Comparison of ENCODE assay signal across 1 cellular context in the genomic region with DNA sequence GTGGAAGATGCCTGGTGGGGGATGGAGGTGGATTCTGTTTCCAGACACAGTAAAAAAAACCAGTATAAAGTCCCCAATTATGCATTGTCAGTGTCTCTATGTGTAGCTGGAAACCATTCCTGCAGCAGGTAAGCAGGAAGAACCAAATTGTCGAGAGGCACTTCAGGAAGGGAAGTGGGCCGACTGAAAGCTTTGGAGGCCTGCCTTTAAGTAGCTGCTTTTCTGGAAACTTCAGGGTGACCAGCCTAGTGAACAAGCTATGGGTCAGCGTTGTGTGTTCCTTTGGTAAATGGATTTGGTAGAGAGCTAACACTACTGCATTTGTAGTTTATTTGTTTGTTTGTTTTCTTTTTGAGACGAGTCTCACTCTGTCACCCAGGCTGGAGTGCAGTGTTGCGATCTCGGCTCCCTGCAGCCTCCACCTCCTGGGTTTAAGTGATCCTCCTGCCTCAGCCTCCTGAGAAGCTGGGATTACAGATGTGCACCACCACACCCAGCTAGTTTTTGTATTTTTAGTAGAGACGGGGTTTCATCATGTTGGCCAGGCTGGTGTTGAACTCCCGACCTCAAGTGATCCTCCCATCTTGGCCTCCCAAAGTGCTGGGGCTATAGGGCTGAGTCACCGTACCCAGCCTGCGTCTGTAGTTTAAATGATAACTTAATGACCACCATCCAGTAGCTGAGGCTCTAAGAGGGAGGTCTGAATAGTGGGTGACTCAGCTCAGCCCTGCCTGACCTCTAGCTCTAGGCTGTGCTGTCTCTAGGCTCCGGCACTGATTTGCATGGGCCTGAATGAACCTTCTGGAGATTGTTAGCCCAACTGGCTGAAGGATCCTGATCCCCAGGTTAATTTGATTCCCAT.
TF ChIP-seq lines count a peak whose summit lies in the region.

No MANE protein-coding gene starts in this region.

TF ChIP-seq in HepG2, 621 proteins besides CTCF, POLR2A, EP300 and RAD21 (continued from another document):
- TF ChIP-seq, protein P1, sequence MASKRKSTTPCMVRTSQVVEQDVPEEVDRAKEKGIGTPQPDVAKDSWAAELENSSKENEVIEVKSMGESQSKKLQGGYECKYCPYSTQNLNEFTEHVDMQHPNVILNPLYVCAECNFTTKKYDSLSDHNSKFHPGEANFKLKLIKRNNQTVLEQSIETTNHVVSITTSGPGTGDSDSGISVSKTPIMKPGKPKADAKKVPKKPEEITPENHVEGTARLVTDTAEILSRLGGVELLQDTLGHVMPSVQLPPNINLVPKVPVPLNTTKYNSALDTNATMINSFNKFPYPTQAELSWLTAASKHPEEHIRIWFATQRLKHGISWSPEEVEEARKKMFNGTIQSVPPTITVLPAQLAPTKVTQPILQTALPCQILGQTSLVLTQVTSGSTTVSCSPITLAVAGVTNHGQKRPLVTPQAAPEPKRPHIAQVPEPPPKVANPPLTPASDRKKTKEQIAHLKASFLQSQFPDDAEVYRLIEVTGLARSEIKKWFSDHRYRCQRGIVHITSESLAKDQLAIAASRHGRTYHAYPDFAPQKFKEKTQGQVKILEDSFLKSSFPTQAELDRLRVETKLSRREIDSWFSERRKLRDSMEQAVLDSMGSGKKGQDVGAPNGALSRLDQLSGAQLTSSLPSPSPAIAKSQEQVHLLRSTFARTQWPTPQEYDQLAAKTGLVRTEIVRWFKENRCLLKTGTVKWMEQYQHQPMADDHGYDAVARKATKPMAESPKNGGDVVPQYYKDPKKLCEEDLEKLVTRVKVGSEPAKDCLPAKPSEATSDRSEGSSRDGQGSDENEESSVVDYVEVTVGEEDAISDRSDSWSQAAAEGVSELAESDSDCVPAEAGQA (IDR thresholded peaks at IDR 0.05; ENCODE audit: low read depth), result no peak
- TF ChIP-seq, protein P1 (CRISPR knock-in tag; IDR thresholded peaks at IDR 0.05; ENCODE audit: borderline replicate concordance), result no peak
- TF ChIP-seq ZSCAN30 (CRISPR knock-in tag; IDR thresholded peaks at IDR 0.05) (no peak), HOXA9 (CRISPR knock-in tag; IDR thresholded peaks at IDR 0.05; ENCODE audit: borderline replicate concordance) (no peak), FOXK2 (IDR thresholded peaks at IDR 0.05) (no peak), HOXA3 (CRISPR knock-in tag; IDR thresholded peaks at IDR 0.05) (no peak), FOXP1 (IDR thresholded peaks at IDR 0.05) (no peak), FOXP1 (CRISPR knock-in tag; IDR thresholded peaks at IDR 0.05) (no peak)
- TF ChIP-seq, protein P2, sequence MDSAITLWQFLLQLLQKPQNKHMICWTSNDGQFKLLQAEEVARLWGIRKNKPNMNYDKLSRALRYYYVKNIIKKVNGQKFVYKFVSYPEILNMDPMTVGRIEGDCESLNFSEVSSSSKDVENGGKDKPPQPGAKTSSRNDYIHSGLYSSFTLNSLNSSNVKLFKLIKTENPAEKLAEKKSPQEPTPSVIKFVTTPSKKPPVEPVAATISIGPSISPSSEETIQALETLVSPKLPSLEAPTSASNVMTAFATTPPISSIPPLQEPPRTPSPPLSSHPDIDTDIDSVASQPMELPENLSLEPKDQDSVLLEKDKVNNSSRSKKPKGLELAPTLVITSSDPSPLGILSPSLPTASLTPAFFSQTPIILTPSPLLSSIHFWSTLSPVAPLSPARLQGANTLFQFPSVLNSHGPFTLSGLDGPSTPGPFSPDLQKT (CRISPR knock-in tag; IDR thresholded peaks at IDR 0.05; ENCODE audit: borderline replicate concordance), result no peak
- TF ChIP-seq, protein P3, sequence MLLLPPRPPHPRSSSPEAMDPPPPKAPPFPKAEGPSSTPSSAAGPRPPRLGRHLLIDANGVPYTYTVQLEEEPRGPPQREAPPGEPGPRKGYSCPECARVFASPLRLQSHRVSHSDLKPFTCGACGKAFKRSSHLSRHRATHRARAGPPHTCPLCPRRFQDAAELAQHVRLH (CRISPR knock-in tag; IDR thresholded peaks at IDR 0.05; ENCODE audit: borderline replicate concordance, low read depth), result no peak
- TF ChIP-seq, protein P4, sequence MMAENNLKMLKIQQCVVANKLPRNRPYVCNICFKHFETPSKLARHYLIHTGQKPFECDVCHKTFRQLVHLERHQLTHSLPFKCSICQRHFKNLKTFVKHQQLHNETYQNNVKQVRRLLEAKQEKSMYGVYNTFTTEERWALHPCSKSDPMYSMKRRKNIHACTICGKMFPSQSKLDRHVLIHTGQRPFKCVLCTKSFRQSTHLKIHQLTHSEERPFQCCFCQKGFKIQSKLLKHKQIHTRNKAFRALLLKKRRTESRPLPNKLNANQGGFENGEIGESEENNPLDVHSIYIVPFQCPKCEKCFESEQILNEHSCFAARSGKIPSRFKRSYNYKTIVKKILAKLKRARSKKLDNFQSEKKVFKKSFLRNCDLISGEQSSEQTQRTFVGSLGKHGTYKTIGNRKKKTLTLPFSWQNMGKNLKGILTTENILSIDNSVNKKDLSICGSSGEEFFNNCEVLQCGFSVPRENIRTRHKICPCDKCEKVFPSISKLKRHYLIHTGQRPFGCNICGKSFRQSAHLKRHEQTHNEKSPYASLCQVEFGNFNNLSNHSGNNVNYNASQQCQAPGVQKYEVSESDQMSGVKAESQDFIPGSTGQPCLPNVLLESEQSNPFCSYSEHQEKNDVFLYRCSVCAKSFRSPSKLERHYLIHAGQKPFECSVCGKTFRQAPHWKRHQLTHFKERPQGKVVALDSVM (CRISPR knock-in tag; IDR thresholded peaks at IDR 0.05), result peak; percentile 90
